26 cellular contexts compared by ENCODE assay signal in the genomic region with DNA sequence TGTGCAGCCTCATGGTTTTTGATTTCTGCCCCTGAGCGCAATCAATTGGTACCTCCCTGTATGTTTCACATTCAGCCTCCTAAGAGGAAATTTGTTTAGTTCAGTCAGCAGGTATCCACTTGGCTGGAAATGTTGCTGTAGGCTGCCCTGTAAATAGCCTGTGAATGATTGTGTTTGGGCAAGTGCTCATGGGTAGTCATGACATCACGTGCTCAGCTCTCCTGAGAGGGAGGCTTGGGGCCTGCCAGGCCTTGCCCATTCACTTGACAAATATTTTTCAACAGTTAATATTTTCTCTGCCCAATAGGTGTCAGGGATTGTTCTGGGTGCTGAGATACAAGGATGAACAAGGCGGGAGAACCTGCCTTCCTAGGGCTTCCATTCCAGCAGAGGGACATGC. TPM values are rescaled to one million over a fixed set of nuclear protein-coding genes. Genes with fewer than 3 reads are reported as not detected.
DNase-seq lines count a peak whose midpoint lies in the region; ATAC-seq, FAIRE-seq and TF ChIP-seq lines count a peak whose summit lies in the region.
"Had no signal": no experiment of that assay in that cellular context is flagged by ENCODE, and none has a peak within 500 bp of the region (broad histone marks: within the 10 kb centered on the region; RNA-seq: fewer than 3 reads in every experiment).

No MANE protein-coding gene starts in this region.

- in situ Hi-C loops in GM13977 (cut with MboI; ENCODE audit: low pct_unique_long_range_greater_than_20kb, low sequenced_read_pairs, unreplicated experiment) = no loop called here

- H3K79me2 ChIP-seq in Loucy (ENCODE audit: insufficient read depth, low read length) (no peaks in the 10 kb centered on the region), Karpas-422 (ENCODE audit: low read length) (no peaks in the 10 kb centered on the region)

- DNase-seq in bronchial epithelial cell (ENCODE audit: low read depth) (peak; percentile 88), glutamatergic neuron (no peak), thoracic aorta (ENCODE audit: low spot score) (no peak), Karpas-422 (no peak), GM13977 (ENCODE audit: low spot score) (no peak), T-helper 2 cell (no peak)
- DNase-seq: activated CD4-positive, CD25-positive, alpha-beta regulatory T cell; activated T-cell treated with anti-CD3 and anti-CD28 coated beads, Interleukin-2, amount 50 U/mL, for 72 hours; C1 segment of cervical spinal cord; DMS53; left ventricle myocardium inferior; NCI-H1092 treated with DMSO at 0.1 percent for 48 hours; NCI-H1694 treated with DMSO at 0.1 percent for 48 hours; NCI-H82; right lobe of liver; SK-N-SH; stimulated activated CD4-positive, alpha-beta T cell treated with anti-CD3 and anti-CD28 coated beads, Interleukin-12 subunit alpha, Interleukin-12 subunit beta, amount 100 ng/mL, for 4 hours; stimulated activated CD4-positive, alpha-beta T cell treated with anti-CD3 and anti-CD28 coated beads, Interleukin-4, amount 100 ng/mL, for 1 hour; trophoblast cell had no signal

- no peak for FAIRE-seq in bronchial epithelial cell (lab: Jason Lieb, UNC)
- FAIRE-seq: GM12892 had no signal

- H3F3A ChIP-seq in Loucy (ENCODE audit: low read depth) = no peaks in the 10 kb centered on the region

- H3K27ac Mint-ChIP-seq in glutamatergic neuron (ENCODE audit: unreplicated experiment) = peak overlapping the region; percentile 86
- H3K27ac Mint-ChIP-seq: activated T-cell treated with anti-CD3 and anti-CD28 coated beads, Interleukin-2, amount 50 U/mL, for 72 hours; progenitor cell of endocrine pancreas had no signal

- no peak overlapping the region for H3K4me3 Mint-ChIP-seq in glutamatergic neuron (ENCODE audit: unreplicated experiment)
- H3K4me3 Mint-ChIP-seq: activated T-cell treated with anti-CD3 and anti-CD28 coated beads, Interleukin-2, amount 50 U/mL, for 72 hours had no signal

- H3K27me3 ChIP-seq in Loucy (ENCODE audit: insufficient read depth, low read length, poor library complexity, severe bottlenecking) = no peaks in the 10 kb centered on the region
- no peaks in the 10 kb centered on the region for H3K27me3 ChIP-seq in bronchial epithelial cell (ENCODE audit: control insufficient read depth, insufficient read depth, low read length)
- no peaks in the 10 kb centered on the region for H3K27me3 ChIP-seq in thoracic aorta (replicated peaks; ENCODE audit: insufficient read depth)
- H3K27me3 ChIP-seq in Karpas-422 (ENCODE audit: low read length) = no peaks in the 10 kb centered on the region
- H3K27me3 ChIP-seq: right lobe of liver had no signal

- H3K4me2 ChIP-seq in Loucy (ENCODE audit: low read depth, low read length, poor library complexity, severe bottlenecking) (no peak overlapping the region), Karpas-422 (ENCODE audit: low read depth, low read length, poor library complexity, severe bottlenecking) (no peak overlapping the region)
- H3K4me2 ChIP-seq: SK-N-SH had no signal

- TF ChIP-seq CTCF in Loucy (conservative IDR thresholded peaks at IDR 0.05; ENCODE audit: low read length) = no peak
- TF ChIP-seq CTCF in bronchial epithelial cell (IDR thresholded peaks at IDR 0.05; ENCODE audit: insufficient read depth, low read length, severe bottlenecking) = no peak
- no peak for TF ChIP-seq CTCF in glutamatergic neuron (IDR thresholded peaks at IDR 0.05; ENCODE audit: partially characterized antibody, unreplicated experiment)
- no peak for TF ChIP-seq CTCF in thoracic aorta (IDR thresholded peaks at IDR 0.05)
- no peak for TF ChIP-seq CTCF in GM13977 (IDR thresholded peaks at IDR 0.05; ENCODE audit: extremely low read depth, insufficient read depth, missing control alignments)

- H3K4me3 ChIP-seq in Loucy (ENCODE audit: low read length, poor library complexity, severe bottlenecking) = no peak overlapping the region
- no peak overlapping the region for H3K4me3 ChIP-seq in bronchial epithelial cell (ENCODE audit: low read depth, low read length)
- H3K4me3 ChIP-seq in thoracic aorta = no peak overlapping the region
- no peak overlapping the region for H3K4me3 ChIP-seq in Karpas-422 (ENCODE audit: low read length)
- H3K4me3 ChIP-seq: left ventricle myocardium inferior, right lobe of liver had no signal

- H3K4me1 ChIP-seq in Loucy (ENCODE audit: insufficient read depth, low read length, poor library complexity, severe bottlenecking) (no peaks in the 10 kb centered on the region), thoracic aorta (ENCODE audit: control insufficient read depth in 1 of 2, low read depth in 2 of 2) (peaks cover 46 to 90% of the 10 kb centered on the region in 2 donors), Karpas-422 (ENCODE audit: low read length) (no peaks in the 10 kb centered on the region)
- H3K4me1 ChIP-seq: right lobe of liver had no signal

- H3K9ac ChIP-seq in Loucy (ENCODE audit: low read depth, low read length, poor library complexity, severe bottlenecking) (no peak overlapping the region), Karpas-422 (ENCODE audit: low read length) (no peak overlapping the region)
- H3K9ac ChIP-seq: SK-N-SH had no signal

- ATAC-seq in thoracic aorta (ENCODE audit: insufficient number of reproducible peaks, low FRiP score, low read depth) = no peak
- ATAC-seq: activated T-cell treated with anti-CD3 and anti-CD28 coated beads, Interleukin-2, amount 50 U/mL, for 72 hours; HCT116; right lobe of liver had no signal

- H4K20me1 ChIP-seq in Loucy (ENCODE audit: insufficient read depth, low read length, poor library complexity, severe bottlenecking) (no peaks in the 10 kb centered on the region), Karpas-422 (ENCODE audit: insufficient read depth, low read depth, low read length) (no peaks in the 10 kb centered on the region)

- H3K9me3 ChIP-seq in Loucy (ENCODE audit: insufficient read depth, low read depth, low read length) = no peaks in the 10 kb centered on the region
- H3K9me3 ChIP-seq in thoracic aorta = no peaks in the 10 kb centered on the region
- H3K9me3 ChIP-seq in Karpas-422 (ENCODE audit: low read length) = no peaks in the 10 kb centered on the region
- H3K9me3 ChIP-seq: left ventricle myocardium inferior, right lobe of liver, SK-N-SH had no signal

- peaks cover 30% of the 10 kb centered on the region for H3K9me3 Mint-ChIP-seq in glutamatergic neuron (ENCODE audit: unreplicated experiment)
- H3K9me3 Mint-ChIP-seq: activated T-cell treated with anti-CD3 and anti-CD28 coated beads, Interleukin-2, amount 50 U/mL, for 72 hours; IgD-negative memory B cell had no signal

- H3K27ac ChIP-seq in thoracic aorta (peak overlapping the region; percentile 52 to 99), Karpas-422 (ENCODE audit: low read length) (no peak overlapping the region)
- H3K27ac ChIP-seq: left ventricle myocardium inferior, right lobe of liver had no signal

- H3K36me3 Mint-ChIP-seq in glutamatergic neuron (ENCODE audit: unreplicated experiment) = peaks cover 8% of the 10 kb centered on the region
- H3K36me3 Mint-ChIP-seq: IgD-negative memory B cell had no signal

- H2AFZ ChIP-seq in Loucy (ENCODE audit: low read length) = 0 out of 2 replicates have a peak overlapping the region, but pooled peaks have one; percentile 14
- H2AFZ ChIP-seq in Karpas-422 (ENCODE audit: low read length) = no peak overlapping the region

- no peaks in the 10 kb centered on the region for H3K9me2 ChIP-seq in Loucy (replicated peaks; ENCODE audit: low read depth, low read length)
- no peaks in the 10 kb centered on the region for H3K9me2 ChIP-seq in Karpas-422 (replicated peaks; ENCODE audit: insufficient read depth, low read length)
- H3K9me2 ChIP-seq: SK-N-SH had no signal

- H3K36me3 ChIP-seq in Loucy (ENCODE audit: insufficient read depth, low read length) (no peaks in the 10 kb centered on the region), bronchial epithelial cell (ENCODE audit: control insufficient read depth, insufficient read depth, low read length) (no peaks in the 10 kb centered on the region), thoracic aorta (no peaks in the 10 kb centered on the region), Karpas-422 (ENCODE audit: insufficient read depth, low read length) (no peaks in the 10 kb centered on the region)
- H3K36me3 ChIP-seq: left ventricle myocardium inferior, right lobe of liver had no signal

- H3K4me1 Mint-ChIP-seq in glutamatergic neuron (ENCODE audit: low read depth, unreplicated experiment) = peaks cover 9% of the 10 kb centered on the region

- H3K27me3 Mint-ChIP-seq in glutamatergic neuron (ENCODE audit: unreplicated experiment) = peaks cover 22% of the 10 kb centered on the region

RNA-seq across cellular contexts. Expression of gene HRH1, which starts 13.3 kb away (rescaled TPM):
- total RNA-seq in bronchial epithelial cell (2.6 and 3.7 TPM in 2 replicates), glutamatergic neuron (ENCODE audit: unreplicated experiment) (not detected), thoracic aorta (10 to 100 TPM; 17.7 to 48.3 TPM)
- 6.2 and 9.6 TPM in 2 replicates for total RNA-seq in Karpas-422 (2014; rRNA removed; shearing (Covaris generic); ENCODE audit: low replicate concordance)
- total RNA-seq: G401, OCI-LY7, progenitor cell of endocrine pancreas had no signal
